In the genomic region with DNA sequence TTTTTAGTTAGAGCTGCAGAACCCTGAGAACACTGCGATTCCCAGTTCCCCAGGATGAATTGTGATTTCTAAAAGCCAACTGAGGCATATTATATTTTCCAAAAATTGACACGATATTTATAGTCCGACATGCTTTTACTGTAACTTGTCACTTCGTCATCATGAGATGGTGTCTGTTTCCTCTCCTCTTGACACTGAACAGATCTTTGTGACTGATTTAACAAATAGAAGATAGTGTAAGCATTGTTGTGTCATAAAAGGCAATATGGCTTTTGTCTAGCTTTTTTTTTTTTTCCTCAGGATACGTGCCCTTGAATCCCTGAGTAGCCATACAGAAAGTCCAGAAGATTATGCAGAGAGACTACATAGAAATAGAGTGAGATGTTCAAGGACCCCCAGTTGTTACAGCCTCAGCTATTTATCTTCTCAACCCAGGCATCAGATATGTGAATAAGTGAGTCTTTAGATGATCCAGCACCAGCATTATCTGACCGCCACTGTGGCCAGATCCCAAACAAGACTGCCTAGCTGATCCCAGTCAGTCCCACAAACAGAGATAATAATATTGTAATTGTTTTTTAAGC, we compare ENCODE assay signal across 1 cellular context.
TF ChIP-seq lines count a peak whose summit lies in the region.

No MANE protein-coding gene starts in this region.

TF ChIP-seq in SK-N-SH, 30 proteins besides CTCF, POLR2A, EP300 and RAD21 (continued from another document):
- TF ChIP-seq, protein P1, sequence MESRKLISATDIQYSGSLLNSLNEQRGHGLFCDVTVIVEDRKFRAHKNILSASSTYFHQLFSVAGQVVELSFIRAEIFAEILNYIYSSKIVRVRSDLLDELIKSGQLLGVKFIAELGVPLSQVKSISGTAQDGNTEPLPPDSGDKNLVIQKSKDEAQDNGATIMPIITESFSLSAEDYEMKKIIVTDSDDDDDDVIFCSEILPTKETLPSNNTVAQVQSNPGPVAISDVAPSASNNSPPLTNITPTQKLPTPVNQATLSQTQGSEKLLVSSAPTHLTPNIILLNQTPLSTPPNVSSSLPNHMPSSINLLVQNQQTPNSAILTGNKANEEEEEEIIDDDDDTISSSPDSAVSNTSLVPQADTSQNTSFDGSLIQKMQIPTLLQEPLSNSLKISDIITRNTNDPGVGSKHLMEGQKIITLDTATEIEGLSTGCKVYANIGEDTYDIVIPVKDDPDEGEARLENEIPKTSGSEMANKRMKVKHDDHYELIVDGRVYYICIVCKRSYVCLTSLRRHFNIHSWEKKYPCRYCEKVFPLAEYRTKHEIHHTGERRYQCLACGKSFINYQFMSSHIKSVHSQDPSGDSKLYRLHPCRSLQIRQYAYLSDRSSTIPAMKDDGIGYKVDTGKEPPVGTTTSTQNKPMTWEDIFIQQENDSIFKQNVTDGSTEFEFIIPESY (IDR thresholded peaks at IDR 0.05; ENCODE audit: borderline replicate concordance, low read depth): no peak
- no peak for TF ChIP-seq TAF1 (IDR thresholded peaks at IDR 0.05; ENCODE audit: borderline replicate concordance, low read depth, low read length)
- TF ChIP-seq FOXM1 (IDR thresholded peaks at IDR 0.05; ENCODE audit: low read depth): no peak
- TF ChIP-seq MXI1 (IDR thresholded peaks at IDR 0.05; ENCODE audit: low read depth, low read length): no peak
- TF ChIP-seq POLR2AphosphoS5 (IDR thresholded peaks at IDR 0.05; ENCODE audit: low read depth, low read length): no peak
- no peak for TF ChIP-seq YY1 (IDR thresholded peaks at IDR 0.05; ENCODE audit: low read depth)
